8 cellular contexts compared by ENCODE assay signal in genomic region chr6:47134476-47135189, GRCh38.
DNase-seq lines count a peak whose midpoint lies in the region.

No MANE protein-coding gene starts in this region.

- H3K27me3 ChIP-seq in BLaER1: no peaks in the 10 kb centered on the region

- CTCF ChIA-PET in activated CD4-positive, alpha-beta memory T cell treated with anti-CD3 and anti-CD28 coated beads for 36 hours (lab: Charles Lee): no interaction called here

- no peak overlapping the region for H3K4me3 ChIP-seq in BLaER1

- no peaks in the 10 kb centered on the region; the same call in 1 of the 2 replicates for H3K9me3 ChIP-seq in BLaER1

- POLR2A ChIA-PET in activated CD4-positive, alpha-beta memory T cell treated with anti-CD3 and anti-CD28 coated beads for 36 hours (lab: Charles Lee): no interaction called here

- no peak overlapping the region for H3K9ac ChIP-seq in BLaER1

- peaks cover 2% of the 10 kb centered on the region for H3K27me3 Mint-ChIP-seq in activated CD4-positive, alpha-beta memory T cell treated with anti-CD3 and anti-CD28 coated beads for 36 hours

- no peaks in the 10 kb centered on the region for H3K4me1 Mint-ChIP-seq in activated CD4-positive, alpha-beta memory T cell treated with anti-CD3 and anti-CD28 coated beads for 36 hours (ENCODE audit: low read depth)

- H3K4me2 ChIP-seq in BLaER1: peak overlapping the region; percentile 17; the same call in 1 of the 2 replicates

- DNase-seq in NCI-H1105 (lab: John Stamatoyannopoulos, UW): peak; percentile 24
- DNase-seq in UCSD-AML1 (lab: John Stamatoyannopoulos, UW; ENCODE audit: unreplicated experiment): peak; percentile 23
- peak; percentile 97 for DNase-seq in iris pigment epithelial cell (ENCODE audit: low read depth)
- no peak for DNase-seq in G401 (ENCODE audit: low spot score)
- DNase-seq in activated naive CD4-positive, alpha-beta T cell treated with Interleukin-2 at 50 U/mL for 16 hours: no peak
- DNase-seq in nucleus accumbens (lab: John Stamatoyannopoulos, UW): no peak
- DNase-seq in activated CD4-positive, alpha-beta memory T cell treated with anti-CD3 and anti-CD28 coated beads for 36 hours: no peak

- H3K36me3 Mint-ChIP-seq in activated CD4-positive, alpha-beta memory T cell treated with anti-CD3 and anti-CD28 coated beads for 36 hours: no peaks in the 10 kb centered on the region

- no peak overlapping the region for H3K4me3 Mint-ChIP-seq in activated CD4-positive, alpha-beta memory T cell treated with anti-CD3 and anti-CD28 coated beads for 36 hours

- intact Hi-C loops in activated CD4-positive, alpha-beta memory T cell treated with anti-CD3 and anti-CD28 coated beads for 36 hours (cut with micrococcal nuclease): no loop called here

- in situ Hi-C loops in G401 (cut with HindIII; ENCODE audit: low sequenced_read_pairs): no loop called here

- no peaks in the 10 kb centered on the region for H3K36me3 ChIP-seq in BLaER1

- H3K9me3 Mint-ChIP-seq in activated CD4-positive, alpha-beta memory T cell treated with anti-CD3 and anti-CD28 coated beads for 36 hours: no peaks in the 10 kb centered on the region

- H3K4me1 ChIP-seq in BLaER1: peaks cover 12% of the 10 kb centered on the region; the same call in 1 of the 2 replicates

- no peak overlapping the region for H3K27ac ChIP-seq in BLaER1

- H3K27ac Mint-ChIP-seq in activated CD4-positive, alpha-beta memory T cell treated with anti-CD3 and anti-CD28 coated beads for 36 hours: no peak overlapping the region

- no peaks in the 10 kb centered on the region for H4K20me1 ChIP-seq in BLaER1

Comparison
In these comparisons a context has a peak if more than half of its experiments do, and no peak if none do; other contexts are left out.
1. DNase-seq: peak in NCI-H1105 (single experiment), UCSD-AML1 (single experiment) and iris pigment epithelial cell (single experiment); none in G401 (single experiment), activated naive CD4-positive, alpha-beta T cell treated with Interleukin-2 at 50 U/mL for 16 hours (single experiment), nucleus accumbens (0 of 56) and activated CD4-positive, alpha-beta memory T cell treated with anti-CD3 and anti-CD28 coated beads for 36 hours (single experiment).